9 cellular contexts compared by ENCODE assay signal in genomic region chr16:57918444-57918843, GRCh38. TPM values are rescaled to one million over a fixed set of nuclear protein-coding genes. Genes with fewer than 3 reads are reported as not detected.
"Had no signal": no experiment of that assay in that cellular context is flagged by ENCODE, and none has a peak within 500 bp of the region (broad histone marks: within the 10 kb centered on the region; RNA-seq: fewer than 3 reads in every experiment).

No MANE protein-coding gene starts in this region.

- H3K4me3 ChIP-seq: GM12878 had no signal

- FAIRE-seq: G401.6, GM12878, GM12891, GM12892, GM18507, GM19239 had no signal

- ATAC-seq: GM12878 had no signal

- DNase-seq: GDM1, GF-D8 had no signal

RNA-seq across cellular contexts. Expression of gene CNGB1, which starts 52.5 kb away (rescaled TPM):
- total RNA-seq: G401, GM12878 had no signal
